Comparison of ENCODE assay signal across 20 cellular contexts in genomic region chr6:141808662-141809061, GRCh38.
"Had no signal": no experiment of that assay in that cellular context is flagged by ENCODE, and none has a peak within 500 bp of the region (broad histone marks: within the 10 kb centered on the region; RNA-seq: fewer than 3 reads in every experiment).

No MANE protein-coding gene starts in this region.

- H3K27ac Mint-ChIP-seq: stimulated activated effector memory CD8-positive, alpha-beta T cell treated with anti-CD3 and anti-CD28 coated beads, Interleukin-12 subunit alpha, Interleukin-12 subunit beta, amount 100 ng/mL, for 72 hours; stimulated activated naive CD8-positive, alpha-beta T cell treated with anti-CD3 and anti-CD28 coated beads, Interleukin-15, Interleukin-2, amounts not matched to agents 100 ng/mL and 50 ng/mL, for 24 hours had no signal

- H3K4me3 Mint-ChIP-seq: naive B cell; nephron; stimulated activated effector memory CD8-positive, alpha-beta T cell treated with anti-CD3 and anti-CD28 coated beads, Interleukin-12 subunit alpha, Interleukin-12 subunit beta, amount 100 ng/mL, for 72 hours; stimulated activated naive CD8-positive, alpha-beta T cell treated with anti-CD3 and anti-CD28 coated beads, Interleukin-15, Interleukin-2, amounts not matched to agents 100 ng/mL and 50 ng/mL, for 24 hours had no signal

- H3K27ac ChIP-seq: dorsolateral prefrontal cortex, esophagus muscularis mucosa, gastroesophageal sphincter, ovary, right lobe of liver, tibial artery, upper lobe of left lung, uterus had no signal

- H3K9me3 Mint-ChIP-seq: nephron; stimulated activated effector memory CD8-positive, alpha-beta T cell treated with anti-CD3 and anti-CD28 coated beads, Interleukin-12 subunit alpha, Interleukin-12 subunit beta, amount 100 ng/mL, for 72 hours had no signal

- H3K4me3 ChIP-seq: dorsolateral prefrontal cortex, esophagus muscularis mucosa, gastroesophageal sphincter, ovary, right lobe of liver, tibial artery, upper lobe of left lung, uterus had no signal

- DNase-seq: cortex of kidney; dorsolateral prefrontal cortex; effector CD8-positive, alpha-beta T cell; glutamatergic neuron; left colon; mesendoderm; naive B cell; ovary; right lobe of liver; stimulated activated CD4-positive, alpha-beta T cell treated with anti-CD3 and anti-CD28 coated beads, Interleukin-4, amount 100 ng/mL, for 1 hour; stimulated activated CD8-positive, alpha-beta memory T cell treated with anti-CD3 and anti-CD28 coated beads, Interleukin-4, amount 100 ng/mL, for 48 hours; tibial artery; upper lobe of left lung; uterus had no signal

- H3K27me3 Mint-ChIP-seq: naive B cell; stimulated activated naive CD8-positive, alpha-beta T cell treated with anti-CD3 and anti-CD28 coated beads, Interleukin-15, Interleukin-2, amounts not matched to agents 100 ng/mL and 50 ng/mL, for 24 hours had no signal

- H3K36me3 Mint-ChIP-seq: naive B cell; stimulated activated effector memory CD8-positive, alpha-beta T cell treated with anti-CD3 and anti-CD28 coated beads, Interleukin-12 subunit alpha, Interleukin-12 subunit beta, amount 100 ng/mL, for 72 hours had no signal

- H3K4me1 ChIP-seq: esophagus muscularis mucosa, gastroesophageal sphincter, right lobe of liver, tibial artery, upper lobe of left lung, uterus had no signal

- ATAC-seq: gastroesophageal sphincter; left colon; right lobe of liver; stimulated activated effector memory CD8-positive, alpha-beta T cell treated with anti-CD3 and anti-CD28 coated beads, Interleukin-12 subunit alpha, Interleukin-12 subunit beta, amount 100 ng/mL, for 72 hours had no signal

- H3K27me3 ChIP-seq: esophagus muscularis mucosa, gastroesophageal sphincter, ovary, right lobe of liver, tibial artery, upper lobe of left lung, uterus had no signal

- H3K4me1 Mint-ChIP-seq: naive B cell; nephron; stimulated activated effector memory CD8-positive, alpha-beta T cell treated with anti-CD3 and anti-CD28 coated beads, Interleukin-12 subunit alpha, Interleukin-12 subunit beta, amount 100 ng/mL, for 72 hours had no signal

- FAIRE-seq: keratinocyte had no signal

- H3K9me3 ChIP-seq: esophagus muscularis mucosa, gastroesophageal sphincter, ovary, right lobe of liver, tibial artery, upper lobe of left lung, uterus had no signal

- H3K36me3 ChIP-seq: esophagus muscularis mucosa, gastroesophageal sphincter, ovary, right lobe of liver, tibial artery, upper lobe of left lung, uterus had no signal
